ENCODE assay signal across 8 cellular contexts in genomic region chr20:35171753-35172433, GRCh38. TPM values are rescaled to one million over a fixed set of nuclear protein-coding genes. Genes with fewer than 3 reads are reported as not detected.
A peak's percentile ranks its signal among the peaks of the same experiment; 100 is the strongest.
DNase-seq lines count a peak whose midpoint lies in the region; ATAC-seq and FAIRE-seq lines count a peak whose summit lies in the region.

Gene PROCR, plus strand, starts transcription at chr20:35172072. Its CDS starts 83 bp downstream, at chr20:35172155.

- DNase-seq in activated CD4-positive, alpha-beta T cell treated with anti-CD3 and anti-CD28 coated beads, Interleukin-2, amount 10 ng/mL, durations not matched to agents 24 days and 14 days: peak; percentile 68
- no peak for DNase-seq in activated CD4-positive, alpha-beta T cell treated with anti-CD3 and anti-CD28 coated beads for 4 hours
- DNase-seq in NCI-H446 (lab: John Stamatoyannopoulos, UW) (peak; percentile 75 to 87), frontal cortex (ENCODE audit: low spot score in 2 of 2) (peak; percentile 61 to 69), NCI-H774 (lab: John Stamatoyannopoulos, UW) (no peak)
- DNase-seq in activated T-helper 2 cell treated with anti-CD3 and anti-CD28 coated beads, Interferon-gamma antibody, Interleukin-2, Interleukin-4, amounts not matched to agents 10 μg/mL and 5 μg/mL and 100 μg/mL, durations not matched to agents 14 hours and 24 hours and 36 hours (ENCODE audit: low spot score): no peak
- peak; percentile 63 for DNase-seq in natural killer cell treated with Interleukin-12 subunit alpha and Interleukin-12 subunit beta and Interleukin-15 and Interleukin-18, amount 100 ng/mL, for 72 hours (ENCODE audit: low spot score)

- H3K4me3 Mint-ChIP-seq in activated CD4-positive, alpha-beta T cell treated with anti-CD3 and anti-CD28 coated beads, Interleukin-2, amount 10 ng/mL, durations not matched to agents 24 days and 14 days: peak within 1 kb of the TSS; percentile 74
- peak within 1 kb of the TSS; percentile 31 for H3K4me3 Mint-ChIP-seq in activated T-helper 2 cell treated with anti-CD3 and anti-CD28 coated beads, Interferon-gamma antibody, Interleukin-2, Interleukin-4, amounts not matched to agents 10 μg/mL and 5 μg/mL and 100 μg/mL, durations not matched to agents 14 hours and 24 hours and 36 hours (ENCODE audit: low read depth)
- H3K4me3 Mint-ChIP-seq in natural killer cell treated with Interleukin-12 subunit alpha and Interleukin-12 subunit beta and Interleukin-15 and Interleukin-18, amount 100 ng/mL, for 72 hours: peak within 1 kb of the TSS; percentile 80

- H3K27me3 Mint-ChIP-seq in activated CD4-positive, alpha-beta T cell treated with anti-CD3 and anti-CD28 coated beads, Interleukin-2, amount 10 ng/mL, durations not matched to agents 24 days and 14 days: no peaks in the 10 kb centered on the region
- no peaks in the 10 kb centered on the region for H3K27me3 Mint-ChIP-seq in activated T-helper 2 cell treated with anti-CD3 and anti-CD28 coated beads, Interferon-gamma antibody, Interleukin-2, Interleukin-4, amounts not matched to agents 10 μg/mL and 5 μg/mL and 100 μg/mL, durations not matched to agents 14 hours and 24 hours and 36 hours (ENCODE audit: low read depth)
- no peaks in the 10 kb centered on the region for H3K27me3 Mint-ChIP-seq in natural killer cell treated with Interleukin-12 subunit alpha and Interleukin-12 subunit beta and Interleukin-15 and Interleukin-18, amount 100 ng/mL, for 72 hours

- no peaks in the 10 kb centered on the region for H3K36me3 Mint-ChIP-seq in activated CD4-positive, alpha-beta T cell treated with anti-CD3 and anti-CD28 coated beads, Interleukin-2, amount 10 ng/mL, durations not matched to agents 24 days and 14 days (ENCODE audit: low read depth)
- H3K36me3 Mint-ChIP-seq in activated T-helper 2 cell treated with anti-CD3 and anti-CD28 coated beads, Interferon-gamma antibody, Interleukin-2, Interleukin-4, amounts not matched to agents 10 μg/mL and 5 μg/mL and 100 μg/mL, durations not matched to agents 14 hours and 24 hours and 36 hours (ENCODE audit: low read depth): no peaks in the 10 kb centered on the region
- no peaks in the 10 kb centered on the region for H3K36me3 Mint-ChIP-seq in natural killer cell treated with Interleukin-12 subunit alpha and Interleukin-12 subunit beta and Interleukin-15 and Interleukin-18, amount 100 ng/mL, for 72 hours

- H3K9me3 Mint-ChIP-seq in activated CD4-positive, alpha-beta T cell treated with anti-CD3 and anti-CD28 coated beads, Interleukin-2, amount 10 ng/mL, durations not matched to agents 24 days and 14 days: no peaks in the 10 kb centered on the region
- H3K9me3 Mint-ChIP-seq in activated T-helper 2 cell treated with anti-CD3 and anti-CD28 coated beads, Interferon-gamma antibody, Interleukin-2, Interleukin-4, amounts not matched to agents 10 μg/mL and 5 μg/mL and 100 μg/mL, durations not matched to agents 14 hours and 24 hours and 36 hours: no peaks in the 10 kb centered on the region
- H3K9me3 Mint-ChIP-seq in natural killer cell treated with Interleukin-12 subunit alpha and Interleukin-12 subunit beta and Interleukin-15 and Interleukin-18, amount 100 ng/mL, for 72 hours: no peaks in the 10 kb centered on the region

- ATAC-seq in natural killer cell treated with Interleukin-12 subunit alpha and Interleukin-12 subunit beta and Interleukin-15 and Interleukin-18, amount 100 ng/mL, for 72 hours: peak; percentile 73 to 84
- no peak for ATAC-seq in GM19351 (IDR thresholded peaks at IDR 0.05; ENCODE audit: unreplicated experiment)

- H3K27ac Mint-ChIP-seq in activated CD4-positive, alpha-beta T cell treated with anti-CD3 and anti-CD28 coated beads, Interleukin-2, amount 10 ng/mL, durations not matched to agents 24 days and 14 days: peak within 1 kb of the TSS; percentile 55
- H3K27ac Mint-ChIP-seq in activated T-helper 2 cell treated with anti-CD3 and anti-CD28 coated beads, Interferon-gamma antibody, Interleukin-2, Interleukin-4, amounts not matched to agents 10 μg/mL and 5 μg/mL and 100 μg/mL, durations not matched to agents 14 hours and 24 hours and 36 hours: no peak within 1 kb of the TSS
- peak within 1 kb of the TSS; percentile 47 to 90 for H3K27ac Mint-ChIP-seq in natural killer cell treated with Interleukin-12 subunit alpha and Interleukin-12 subunit beta and Interleukin-15 and Interleukin-18, amount 100 ng/mL, for 72 hours

- H3K4me1 Mint-ChIP-seq in activated CD4-positive, alpha-beta T cell treated with anti-CD3 and anti-CD28 coated beads, Interleukin-2, amount 10 ng/mL, durations not matched to agents 24 days and 14 days: peaks cover 13% of the 10 kb centered on the region
- H3K4me1 Mint-ChIP-seq in activated T-helper 2 cell treated with anti-CD3 and anti-CD28 coated beads, Interferon-gamma antibody, Interleukin-2, Interleukin-4, amounts not matched to agents 10 μg/mL and 5 μg/mL and 100 μg/mL, durations not matched to agents 14 hours and 24 hours and 36 hours (ENCODE audit: low read depth): peaks cover 11% of the 10 kb centered on the region
- H3K4me1 Mint-ChIP-seq in natural killer cell treated with Interleukin-12 subunit alpha and Interleukin-12 subunit beta and Interleukin-15 and Interleukin-18, amount 100 ng/mL, for 72 hours (ENCODE audit: low read depth in 2 of 2): peaks cover 20 to 23% of the 10 kb centered on the region in 2 donors

- no peak for FAIRE-seq in frontal cortex (lab: Jason Lieb, UNC)

- intact Hi-C loops in activated CD4-positive, alpha-beta T cell treated with anti-CD3 and anti-CD28 coated beads, Interleukin-2, amount 10 ng/mL, durations not matched to agents 24 days and 14 days (cut with micrococcal nuclease): no loop called here
- intact Hi-C loops in activated T-helper 2 cell treated with anti-CD3 and anti-CD28 coated beads, Interferon-gamma antibody, Interleukin-2, Interleukin-4, amounts not matched to agents 10 μg/mL and 5 μg/mL and 100 μg/mL, durations not matched to agents 14 hours and 24 hours and 36 hours (cut with micrococcal nuclease): no loop called here

RNA-seq across cellular contexts. Expression of gene PROCR, which starts in this region (rescaled TPM):
- total RNA-seq in activated CD4-positive, alpha-beta T cell treated with anti-CD3 and anti-CD28 coated beads, Interleukin-2, amount 10 ng/mL, durations not matched to agents 24 days and 14 days: 0.24 and 0.84 TPM in 2 replicates
- 0.43 and 0.64 TPM in 2 replicates for total RNA-seq in activated T-helper 2 cell treated with anti-CD3 and anti-CD28 coated beads, Interferon-gamma antibody, Interleukin-2, Interleukin-4, amounts not matched to agents 10 μg/mL and 5 μg/mL and 100 μg/mL, durations not matched to agents 14 hours and 24 hours and 36 hours
- total RNA-seq in frontal cortex: 4.9 TPM
- 1 to 10 TPM in 1 of 2 donors, under 1 TPM in 1; 0.53 to 2.5 TPM for total RNA-seq in natural killer cell treated with Interleukin-12 subunit alpha and Interleukin-12 subunit beta and Interleukin-15 and Interleukin-18, amount 100 ng/mL, for 72 hours

Comparison
In these comparisons a context has a peak if more than half of its experiments do, and no peak if none do; other contexts are left out.
1. Peak in DNase-seq in activated CD4-positive, alpha-beta T cell treated with anti-CD3 and anti-CD28 coated beads, Interleukin-2, amount 10 ng/mL, durations not matched to agents 24 days and 14 days; RNA of the gene not detected or under 1 TPM.
2. DNase-seq: peak in NCI-H446 (2 of 2), frontal cortex (2 of 2) and natural killer cell treated with Interleukin-12 subunit alpha and Interleukin-12 subunit beta and Interleukin-15 and Interleukin-18, amount 100 ng/mL, for 72 hours (single experiment); none in activated CD4-positive, alpha-beta T cell treated with anti-CD3 and anti-CD28 coated beads for 4 hours (0 of 2), activated T-helper 2 cell treated with anti-CD3 and anti-CD28 coated beads, Interferon-gamma antibody, Interleukin-2, Interleukin-4, amounts not matched to agents 10 μg/mL and 5 μg/mL and 100 μg/mL, durations not matched to agents 14 hours and 24 hours and 36 hours (single experiment) and NCI-H774 (single experiment).
3. Peak in every context shown above with its lines, with median percentiles within 50 percentile points of each other: H3K4me3 Mint-ChIP-seq.